ENCODE assay signal across 12 cellular contexts in the genomic region with DNA sequence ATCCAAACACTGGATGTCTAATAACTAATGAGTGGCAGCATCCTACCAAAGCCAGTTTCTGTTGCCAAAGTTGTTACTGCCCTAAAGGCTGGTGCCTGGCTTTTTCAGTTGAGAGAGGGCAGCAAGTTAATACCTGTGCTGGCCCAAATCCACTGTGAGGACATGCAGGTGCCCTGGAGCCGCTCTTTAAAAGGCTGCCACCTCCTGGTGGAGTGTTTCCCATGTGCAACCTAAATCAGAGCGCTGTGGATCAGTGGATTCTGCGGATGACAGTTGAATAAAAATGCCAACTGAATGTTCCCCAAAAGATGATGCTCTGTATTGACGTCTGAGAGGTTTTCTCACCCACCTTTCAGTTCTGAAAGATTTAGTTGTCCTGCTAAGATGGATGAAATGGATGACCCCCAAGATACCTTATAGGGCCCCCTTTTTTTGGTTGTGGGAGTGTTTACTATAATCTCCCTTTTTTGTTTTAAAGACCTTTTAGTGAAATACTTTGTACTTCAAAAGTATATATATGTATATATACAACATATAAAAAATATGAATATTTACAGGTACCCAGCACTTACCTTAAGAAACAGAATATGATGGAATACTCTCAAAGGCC.
DNase-seq lines count a peak whose midpoint lies in the region; ATAC-seq, FAIRE-seq and TF ChIP-seq lines count a peak whose summit lies in the region.
"Had no signal": no experiment of that assay in that cellular context is flagged by ENCODE, and none has a peak within 500 bp of the region (broad histone marks: within the 10 kb centered on the region; RNA-seq: fewer than 3 reads in every experiment).

No MANE protein-coding gene starts in this region.

- BruUV-seq in GM12878 (replicated peaks; lab: Mats Ljungman, UMichigan): no TSS peak

- H3K27ac ChIP-seq in DND-41 (ENCODE audit: low read length) (no peak overlapping the region), GM12878 (ENCODE audit: control insufficient read depth, insufficient read depth) (no peak overlapping the region), left lung (no peak overlapping the region)
- H3K27ac ChIP-seq: transverse colon had no signal

- peaks cover 8% of the 10 kb centered on the region for H3K27me3 ChIP-seq in DND-41 (ENCODE audit: insufficient read depth, low read length, poor library complexity)
- peaks cover 0 to 5% of the 10 kb centered on the region in 2 experiments; a peak in 2 of 4 replicates for H3K27me3 ChIP-seq in GM12878 (replicated peaks in 1 of 2; ENCODE audit: control insufficient read depth in 2 of 2, insufficient read depth in 2 of 2, low read length in 1 of 2)
- peaks cover 6 to 24% of the 10 kb centered on the region in 2 donors for H3K27me3 ChIP-seq in left lung
- H3K27me3 ChIP-seq: transverse colon had no signal

- no peak for TF ChIP-seq EP300 in GM12878 (IDR thresholded peaks at IDR 0.05; ENCODE audit: borderline replicate concordance in 1 of 2, control insufficient read depth in 1 of 2, low read depth in 2 of 2, low read length in 2 of 2)

- H3K36me3 ChIP-seq in DND-41 (ENCODE audit: insufficient read depth, low read length): no peaks in the 10 kb centered on the region
- H3K36me3 ChIP-seq in GM12878 (ENCODE audit: control insufficient read depth in 2 of 2, insufficient read depth in 2 of 2, low read length in 1 of 2): no peaks in the 10 kb centered on the region
- no peaks in the 10 kb centered on the region for H3K36me3 ChIP-seq in left lung
- H3K36me3 ChIP-seq: transverse colon had no signal

- TF ChIP-seq CTCF in DND-41 (IDR thresholded peaks at IDR 0.05; ENCODE audit: borderline replicate concordance, extremely low read depth, low read length, poor library complexity, severe bottlenecking) (peak; percentile 37), HFF-Myc (IDR thresholded peaks at IDR 0.05; ENCODE audit: low read depth, low read length, missing control alignments) (peak; percentile 21), GM12878 (IDR thresholded peaks at IDR 0.05 in 2 of 3, conservative IDR thresholded peaks at IDR 0.05 in 1 of 3; ENCODE audit: control insufficient read depth in 2 of 3, extremely low read depth in 1 of 3, insufficient read depth in 1 of 3, low read depth in 3 of 3, low read length in 3 of 3) (peak; percentile 17 to 29 (median 17); a peak in 5 of 6 replicates), left lung (IDR thresholded peaks at IDR 0.05) (peak in 1 of 2 donors; percentile 17)

- DNase-seq in DND-41 (no peak), HFF-Myc (ENCODE audit: extremely low read depth, low read depth) (no peak), GM12878 (ENCODE audit: low read depth, low spot score) (no peak), left lung (no peak), GM19238 (ENCODE audit: insufficient read length, low spot score) (no peak), T-helper 1 cell (no peak), HTR-8/SVneo (ENCODE audit: insufficient read length, low spot score) (no peak)
- DNase-seq: hippocampal formation, NCI-H1694, SW 1271, transverse colon had no signal

- no peak overlapping the region for H3K9ac ChIP-seq in DND-41 (ENCODE audit: low read depth, low read length)
- H3K9ac ChIP-seq in GM12878 (ENCODE audit: control insufficient read depth, insufficient read depth, low read length): no peak overlapping the region

- RAD21 ChIA-PET in GM12878 (lab: Charles Lee; ENCODE audit: unreplicated experiment): no interaction called here

- intact Hi-C loops in GM12878 (cut with micrococcal nuclease; ENCODE audit: unreplicated experiment) (loop anchor here (2.0 kb wide), 1 partner anchor 196 kb away; no protein-coding TSS in a partner anchor), left lung (cut with DNase I) (no loop called here)

- CTCF ChIA-PET in GM12878 (lab: Yijun Ruan, JAX): interaction anchor here (0.8 kb wide), 2 partner anchors 22 to 37 kb away, joined by 3 read pairs; no protein-coding TSS in a partner anchor

- H2AFZ ChIP-seq in DND-41 (ENCODE audit: low read depth, low read length) (no peak overlapping the region), GM12878 (ENCODE audit: control insufficient read depth, low read depth, low read length) (no peak overlapping the region)

- no peak for TF ChIP-seq POLR2A in GM12878 (IDR thresholded peaks at IDR 0.05; ENCODE audit: low read depth, low read length)

- FAIRE-seq in GM12878 (lab: Jason Lieb, UNC) (no peak), HTR-8/SVneo (lab: Jason Lieb, UNC) (no peak)

- SMC1A ChIA-PET in GM12878 (lab: Charles Lee; ENCODE audit: uncharacterized antibody, unreplicated experiment): no interaction called here

- 28% methylated on average over 4 of the region's 4 CpGs for WGBS in GM12878 (ENCODE audit: insufficient coverage, insufficient replicate concordance, low lambda C conversion rate, missing lambda C conversion rate)

- in situ Hi-C loops in GM12878 (cut with MboI): no loop called here

- H3K79me2 ChIP-seq in DND-41 (ENCODE audit: insufficient read depth, low read length): no peaks in the 10 kb centered on the region
- no peaks in the 10 kb centered on the region for H3K79me2 ChIP-seq in GM12878 (ENCODE audit: control insufficient read depth, insufficient read depth, low read length)

- POLR2A ChIA-PET in GM12878 (lab: Charles Lee): no interaction called here

- H3K9me3 ChIP-seq in DND-41 (ENCODE audit: insufficient read depth, low read length, severe bottlenecking): no peaks in the 10 kb centered on the region
- H3K9me3 ChIP-seq in GM12878 (replicated peaks; ENCODE audit: control insufficient read depth, insufficient read depth, low read length): no peaks in the 10 kb centered on the region
- H3K9me3 ChIP-seq in left lung: no peaks in the 10 kb centered on the region
- H3K9me3 ChIP-seq: transverse colon had no signal

- TF ChIP-seq RAD21 in GM12878 (IDR thresholded peaks at IDR 0.05; ENCODE audit: insufficient read depth, low read depth, low read length): no peak

- peaks cover 3% of the 10 kb centered on the region; the same call in 1 of the 2 replicates for H3K4me1 ChIP-seq in DND-41 (ENCODE audit: insufficient read depth, low read length)
- no peaks in the 10 kb centered on the region for H3K4me1 ChIP-seq in GM12878 (ENCODE audit: control insufficient read depth, insufficient read depth, low read length)
- no peaks in the 10 kb centered on the region for H3K4me1 ChIP-seq in left lung
- H3K4me1 ChIP-seq: transverse colon had no signal

- H3K4me3 ChIP-seq in DND-41 (ENCODE audit: low read depth in 1 of 2, low read length in 2 of 2): no peak overlapping the region
- no peak overlapping the region for H3K4me3 ChIP-seq in HFF-Myc (replicated peaks; ENCODE audit: low read depth, low read length)
- H3K4me3 ChIP-seq in GM12878: no peak overlapping the region
- no peak overlapping the region for H3K4me3 ChIP-seq in left lung
- H3K4me3 ChIP-seq: transverse colon had no signal

- H3K4me2 ChIP-seq in DND-41 (ENCODE audit: insufficient read depth, low read length) (no peak overlapping the region), GM12878 (ENCODE audit: control insufficient read depth, insufficient read depth) (no peak overlapping the region)

- ATAC-seq in DND-41 (ENCODE audit: insufficient read depth, low read depth) (peak; percentile 39), GM12878 (peak; percentile 48; the same call in 2 of the 3 replicates), left lung (peak; percentile 75), HG03442 (IDR thresholded peaks at IDR 0.05; ENCODE audit: unreplicated experiment) (no peak)

- H4K20me1 ChIP-seq in DND-41 (ENCODE audit: insufficient read depth, low read length): no peaks in the 10 kb centered on the region; the same call in 1 of the 2 replicates
- H4K20me1 ChIP-seq in GM12878 (ENCODE audit: control insufficient read depth, insufficient read depth): no peaks in the 10 kb centered on the region

TF ChIP-seq in GM12878, 131 proteins besides CTCF, POLR2A, EP300 and RAD21:
- TF ChIP-seq KLF5 (IDR thresholded peaks at IDR 0.05; ENCODE audit: partially characterized antibody): no peak
